ENCODE assay signal across 14 cellular contexts in the genomic region with DNA sequence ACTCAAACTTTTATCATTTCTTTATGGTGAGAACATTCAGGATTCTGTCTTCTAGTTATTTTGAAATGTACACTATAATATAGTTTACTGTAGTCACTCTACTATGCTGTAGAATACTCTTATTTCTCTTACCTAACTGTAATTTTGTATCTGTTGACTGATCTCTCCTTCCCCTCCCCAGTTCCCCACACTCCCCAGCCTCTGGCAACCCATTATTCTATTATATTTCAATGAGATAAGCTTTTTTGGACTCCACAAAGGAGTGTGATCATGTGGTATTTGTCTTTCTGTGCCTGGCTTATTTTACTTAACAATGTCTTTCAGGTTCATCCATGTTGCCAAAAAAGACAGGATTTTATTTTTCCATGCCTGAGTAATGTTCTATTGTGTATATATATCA.
DNase-seq lines count a peak whose midpoint lies in the region; ATAC-seq and TF ChIP-seq lines count a peak whose summit lies in the region.
"Had no signal": no experiment of that assay in that cellular context is flagged by ENCODE, and none has a peak within 500 bp of the region (broad histone marks: within the 10 kb centered on the region; RNA-seq: fewer than 3 reads in every experiment).

No MANE protein-coding gene starts in this region.

- intact Hi-C loops in prostate gland (cut with DNase I): no loop called here

- no peaks in the 10 kb centered on the region for H3K9me3 ChIP-seq in prostate gland
- H3K9me3 ChIP-seq: BLaER1 had no signal

- TF ChIP-seq POLR2A in prostate gland (IDR thresholded peaks at IDR 0.05): no peak

- peak; percentile 55 for DNase-seq in NCI-H1092 treated with DMSO at 0.1 percent for 48 hours (lab: John Stamatoyannopoulos, UW)
- DNase-seq in NCI-H1092 (lab: John Stamatoyannopoulos, UW): no peak
- DNase-seq in NCI-H146 treated with DMSO at 0.1 percent for 48 hours (lab: John Stamatoyannopoulos, UW; ENCODE audit: unreplicated experiment): peak; percentile 91
- DNase-seq in NCI-H345 (lab: John Stamatoyannopoulos, UW): peak; percentile 59
- DNase-seq in NCI-H774 (lab: John Stamatoyannopoulos, UW): peak; percentile 27
- no peak for DNase-seq in T1000 (lab: John Stamatoyannopoulos, UW)
- DNase-seq in prostate gland (ENCODE audit: low spot score): no peak
- DNase-seq: Caco-2; CD8-positive, alpha-beta memory T cell; GOT3; H9 had no signal

- no peak for ATAC-seq in HG02852 (IDR thresholded peaks at IDR 0.05; ENCODE audit: unreplicated experiment)

- no peaks in the 10 kb centered on the region for H3K4me1 ChIP-seq in prostate gland (replicated peaks)
- H3K4me1 ChIP-seq: BLaER1, Caco-2 had no signal

- no peak for TF ChIP-seq CTCF in prostate gland (IDR thresholded peaks at IDR 0.05)

- H3K27ac ChIP-seq in prostate gland: no peak overlapping the region
- H3K27ac ChIP-seq: 22Rv1, BLaER1 had no signal

- H3K36me3 ChIP-seq in prostate gland: no peaks in the 10 kb centered on the region
- H3K36me3 ChIP-seq: BLaER1 had no signal

- no peak overlapping the region for H3K4me3 ChIP-seq in prostate gland
- H3K4me3 ChIP-seq: BLaER1 had no signal

- no peaks in the 10 kb centered on the region for H3K27me3 ChIP-seq in prostate gland (replicated peaks; ENCODE audit: insufficient read depth)
- H3K27me3 ChIP-seq: BLaER1 had no signal

Comparison
In these comparisons a context has a peak if more than half of its experiments do, and no peak if none do; other contexts are left out.
1. DNase-seq: peak in NCI-H1092 treated with DMSO at 0.1 percent for 48 hours (single experiment), NCI-H146 treated with DMSO at 0.1 percent for 48 hours (single experiment), NCI-H345 (single experiment) and NCI-H774 (single experiment); none in NCI-H1092 (single experiment), T1000 (single experiment) and prostate gland (single experiment).